In the genomic region with DNA sequence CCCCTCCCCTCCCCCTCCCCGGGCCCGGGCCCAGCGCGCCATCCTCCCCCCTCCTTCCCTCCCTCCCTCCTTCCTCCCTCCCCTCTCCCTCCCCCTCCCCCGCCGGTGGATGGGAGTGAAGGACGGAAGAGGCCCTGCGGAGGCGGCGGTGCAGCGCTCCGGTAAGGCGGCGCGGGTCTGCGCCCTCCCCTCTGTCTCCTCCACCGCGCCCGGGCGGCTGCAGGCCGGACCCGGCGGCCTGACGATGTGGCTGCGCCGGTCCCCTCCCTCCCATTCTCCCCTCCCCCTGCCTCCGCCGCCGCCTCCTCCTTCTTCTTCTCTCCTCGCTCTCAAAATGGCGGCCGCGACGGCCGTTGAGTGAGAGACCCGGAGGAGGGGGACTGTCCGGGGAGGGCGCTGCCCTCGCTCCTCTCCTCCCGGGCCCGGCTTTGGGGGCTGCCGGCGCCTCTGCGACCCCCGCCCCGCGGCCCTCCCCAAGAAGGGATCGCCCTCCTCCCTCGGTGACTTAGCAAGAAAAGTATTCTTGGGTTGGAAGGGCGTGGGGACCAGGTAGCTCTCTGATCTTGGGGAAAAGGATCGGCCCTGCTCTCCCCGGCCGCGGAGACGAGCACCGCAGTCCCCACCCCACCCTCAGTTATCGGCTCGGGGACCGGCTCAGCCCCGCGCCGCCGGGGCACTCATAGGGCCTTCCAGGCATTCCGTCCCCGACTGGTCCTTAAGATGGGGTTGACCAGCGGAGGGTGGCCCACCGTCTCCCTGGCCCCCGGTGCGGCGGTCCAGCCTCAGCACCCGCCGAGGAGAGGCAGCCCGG, we compare ENCODE assay signal across 8 cellular contexts.
DNase-seq lines count a peak whose midpoint lies in the region; ATAC-seq and TF ChIP-seq lines count a peak whose summit lies in the region.

No MANE protein-coding gene starts in this region.

- in situ Hi-C loops in GM18951 (cut with MboI; ENCODE audit: low sequenced_read_pairs, unreplicated experiment), result no loop called here

- peak; percentile 3 for TF ChIP-seq POLR2A in GM18951 (IDR thresholded peaks at IDR 0.05; ENCODE audit: extremely low read depth, insufficient read depth, insufficient read length)

- peak; percentile 49 for ATAC-seq in HG03175 (IDR thresholded peaks at IDR 0.05; ENCODE audit: unreplicated experiment)

- DNase-seq in AG08395 (ENCODE audit: low spot score), result peak; percentile 59
- DNase-seq in NCI-H774 (lab: John Stamatoyannopoulos, UW), result peak; percentile 47
- peak; percentile 46 to 73 for DNase-seq in activated CD8-positive, alpha-beta memory T cell treated with anti-CD3 and anti-CD28 coated beads for 1 hour (ENCODE audit: extremely low read depth in 1 of 2, low read depth in 1 of 2)
- peak; percentile 74 for DNase-seq in effector CD4-positive, alpha-beta T cell
- peak; percentile 87 for DNase-seq in medulla oblongata (ENCODE audit: extremely low spot score)
- DNase-seq in stimulated activated CD8-positive, alpha-beta memory T cell treated with anti-CD3 and anti-CD28 coated beads, Interleukin-12 subunit alpha, Interleukin-12 subunit beta, amount 100 ng/mL, for 1 hour (ENCODE audit: low read depth), result peak; percentile 68

Comparison
In these comparisons a context has a peak if more than half of its experiments do, and no peak if none do; other contexts are left out.
1. Peak in every context shown above with its lines: DNase-seq and ATAC-seq.